ENCODE assay signal across 24 cellular contexts in the genomic region with DNA sequence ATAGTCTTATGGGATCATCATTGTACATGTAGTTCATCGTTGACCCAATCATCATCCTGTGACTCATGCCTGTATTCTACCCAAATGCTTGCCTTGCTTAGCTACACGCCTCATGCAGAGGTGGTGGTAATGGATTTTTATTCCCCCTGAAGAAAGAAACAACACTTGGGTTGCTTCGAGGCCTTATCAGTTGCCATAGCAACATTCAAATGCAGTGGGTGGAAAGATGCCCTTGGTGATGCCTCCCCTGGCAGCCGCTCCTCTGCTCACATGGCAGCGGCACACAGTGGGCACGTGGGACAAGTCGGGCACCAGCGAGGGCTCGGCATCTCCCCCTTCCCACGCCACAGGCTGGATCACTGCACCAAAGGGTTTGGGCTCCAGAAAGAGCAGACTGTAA. TPM values are rescaled to one million over a fixed set of nuclear protein-coding genes. Genes with fewer than 3 reads are reported as not detected.
DNase-seq lines count a peak whose midpoint lies in the region; ATAC-seq, FAIRE-seq and TF ChIP-seq lines count a peak whose summit lies in the region.
"Had no signal": no experiment of that assay in that cellular context is flagged by ENCODE, and none has a peak within 500 bp of the region (broad histone marks: within the 10 kb centered on the region; RNA-seq: fewer than 3 reads in every experiment).

No MANE protein-coding gene starts in this region.

- peaks cover 28% of the 10 kb centered on the region for H3K36me3 Mint-ChIP-seq in HFFc6 (ENCODE audit: low read depth)

- no peak overlapping the region for H3K27ac ChIP-seq in H1 (ENCODE audit: low read depth, low read length)
- H3K27ac ChIP-seq: C4-2B, esophagus muscularis mucosa, ovary, stomach, upper lobe of left lung had no signal

- no peaks in the 10 kb centered on the region for H3K79me2 ChIP-seq in H1 (ENCODE audit: control insufficient read depth in 1 of 2, insufficient read depth in 2 of 2, low read length in 2 of 2)

- H3K4me1 Mint-ChIP-seq in HFFc6 (ENCODE audit: low read depth) = peaks cover 27% of the 10 kb centered on the region
- H3K4me1 Mint-ChIP-seq: GM23338, memory B cell had no signal

- no peak for FAIRE-seq in H1 (lab: Jason Lieb, UNC)

- peak overlapping the region; percentile 35; the same call in 1 of the 2 replicates for H4K8ac ChIP-seq in H1 (ENCODE audit: extremely low read depth, insufficient read depth, low read length)

- H3K27me3 ChIP-seq in H1 (replicated peaks in 1 of 4; ENCODE audit: control insufficient read depth in 3 of 4, extremely low read depth in 1 of 4, insufficient read depth in 3 of 4, low read length in 3 of 4) = no peaks in the 10 kb centered on the region
- H3K27me3 ChIP-seq: esophagus muscularis mucosa, ovary, stomach, upper lobe of left lung had no signal

- no peaks in the 10 kb centered on the region for H3K79me1 ChIP-seq in H1 (ENCODE audit: low read depth, low read length)

- no peak overlapping the region for H2BK12ac ChIP-seq in H1 (ENCODE audit: low read depth, low read length)

- DNase-seq in HFFc6 (no peak), amygdala (lab: John Stamatoyannopoulos, UW) (peak in 42 of 56 donors; percentile 6 to 76 (median 42)), H1 (ENCODE audit: low read depth in 1 of 2, low spot score in 2 of 2) (no peak), nucleus accumbens (lab: John Stamatoyannopoulos, UW) (peak in 47 of 56 donors; percentile 2 to 80 (median 54)), DMS114 treated with DMSO at 0.1 percent for 48 hours (lab: John Stamatoyannopoulos, UW; ENCODE audit: unreplicated experiment) (no peak)
- DNase-seq in activated CD4-positive, CD25-positive, alpha-beta regulatory T cell treated with anti-CD3 and anti-CD28 coated beads, Interleukin-2, amount 50 U/mL, for 72 hours = no peak
- DNase-seq: activated CD8-positive, alpha-beta T cell treated with anti-CD3 and anti-CD28 coated beads, Interleukin-2, amount 10 ng/mL, durations not matched to agents 7 days and 5 days; activated naive CD4-positive, alpha-beta T cell treated with anti-CD3 and anti-CD28 coated beads for 36 hours; activated T-cell treated with anti-CD3 and anti-CD28 coated beads, Interleukin-2, amount 50 U/mL, for 1 hour; amniotic stem cell; effector CD8-positive, alpha-beta T cell; NCI-H2171 treated with DMSO at 0.1 percent for 48 hours; OCI-M1; ovary; Right ventricle myocardium superior; stimulated activated CD4-positive, alpha-beta T cell treated with anti-CD3 and anti-CD28 coated beads, Interleukin-12 subunit alpha, Interleukin-12 subunit beta, amount 100 ng/mL, for 4 hours; stomach; upper lobe of left lung had no signal

- CTCF ChIA-PET in H1 (lab: Charles Lee; ENCODE audit: partially characterized antibody) = interaction anchor here (2.9 kb wide), 1 partner anchor 23 kb away, joined by 7 read pairs; no protein-coding TSS in a partner anchor

- no peak overlapping the region for H3K23ac ChIP-seq in H1 (ENCODE audit: insufficient read length)

- no peak overlapping the region for H2BK15ac ChIP-seq in H1 (ENCODE audit: low read length)

- ATAC-seq in GM18517 (IDR thresholded peaks at IDR 0.05; ENCODE audit: unreplicated experiment) = no peak
- ATAC-seq in HG03432 (IDR thresholded peaks at IDR 0.05; ENCODE audit: unreplicated experiment) = no peak
- ATAC-seq: activated CD8-positive, alpha-beta T cell treated with anti-CD3 and anti-CD28 coated beads, Interleukin-2, amount 10 ng/mL, durations not matched to agents 7 days and 5 days; GM23338 had no signal

- no peak overlapping the region for H3K4me3 ChIP-seq in H1 (ENCODE audit: extremely low read depth in 1 of 4, insufficient read depth in 2 of 4, low read depth in 3 of 4, low read length in 4 of 4)
- H3K4me3 ChIP-seq: esophagus muscularis mucosa, GM23338, ovary, stomach, upper lobe of left lung had no signal

- H3K4me2 ChIP-seq in H1 (ENCODE audit: insufficient read depth in 1 of 2, low read depth in 2 of 2, low read length in 2 of 2) = no peak overlapping the region
- H3K4me2 ChIP-seq: GM23338 had no signal

- H3K9me3 ChIP-seq in H1 (ENCODE audit: insufficient read depth in 2 of 2, low read depth in 1 of 2, low read length in 1 of 2) = no peaks in the 10 kb centered on the region
- H3K9me3 ChIP-seq: esophagus muscularis mucosa, ovary, stomach, upper lobe of left lung had no signal

- no peak overlapping the region for H4K91ac ChIP-seq in H1 (replicated peaks; ENCODE audit: insufficient read length, low read length)

- peaks cover 8% of the 10 kb centered on the region for H3K27me3 Mint-ChIP-seq in HFFc6 (ENCODE audit: insufficient read depth)

- H3K4me3 Mint-ChIP-seq in HFFc6 = no peak overlapping the region
- H3K4me3 Mint-ChIP-seq: activated CD8-positive, alpha-beta T cell treated with anti-CD3 and anti-CD28 coated beads, Interleukin-2, amount 10 ng/mL, durations not matched to agents 7 days and 5 days; activated naive CD4-positive, alpha-beta T cell treated with anti-CD3 and anti-CD28 coated beads for 36 hours; GM23338; memory B cell had no signal

- no peak overlapping the region for H2AFZ ChIP-seq in H1 (ENCODE audit: low read length)
- H2AFZ ChIP-seq: GM23338 had no signal

- TF ChIP-seq EP300 in H1 (IDR thresholded peaks at IDR 0.05; ENCODE audit: borderline replicate concordance in 1 of 2, low read depth in 2 of 2, low read length in 2 of 2) = no peak

- no peak overlapping the region for H3K56ac ChIP-seq in H1 (replicated peaks; ENCODE audit: insufficient read length, low read depth, low read length)

- H4K5ac ChIP-seq in H1 (ENCODE audit: insufficient read length, low read depth, low read length) = no peak overlapping the region

- no peak overlapping the region for H2BK20ac ChIP-seq in H1 (ENCODE audit: low read length)

- H2AK5ac ChIP-seq in H1 (ENCODE audit: low read depth, low read length) = no peak overlapping the region

- peak overlapping the region; percentile 46; the same call in 1 of the 2 replicates for H3K27ac Mint-ChIP-seq in HFFc6
- H3K27ac Mint-ChIP-seq: activated CD8-positive, alpha-beta T cell treated with anti-CD3 and anti-CD28 coated beads, Interleukin-2, amount 10 ng/mL, durations not matched to agents 7 days and 5 days; activated naive CD4-positive, alpha-beta T cell treated with anti-CD3 and anti-CD28 coated beads for 36 hours; GM23338; memory B cell had no signal

- TF ChIP-seq RAD21 in H1 (IDR thresholded peaks at IDR 0.05 in 1 of 2, conservative IDR thresholded peaks at IDR 0.05 in 1 of 2; ENCODE audit: low read depth in 2 of 2, low read length in 2 of 2) = no peak

- POLR2A ChIA-PET in H1 (lab: Charles Lee; ENCODE audit: partially characterized antibody) = no interaction called here

- no peak overlapping the region for H3K4ac ChIP-seq in H1 (replicated peaks; ENCODE audit: insufficient read length, low read depth, low read length)

- WGBS in H1 (ENCODE audit: extremely low coverage in 1 of 2, insufficient coverage in 1 of 2, insufficient read length in 1 of 2, insufficient replicate concordance in 2 of 2, low coverage in 1 of 2, low lambda C conversion rate in 2 of 2, missing lambda C conversion rate in 1 of 2), 2 experiments = 88% methylated on average over 10 of the region's 10 CpGs; no CpG with 5 or more reads in 1 of the 2 experiments

- no peak for TF ChIP-seq CTCF in HFFc6 (IDR thresholded peaks at IDR 0.05)
- TF ChIP-seq CTCF in H1 (IDR thresholded peaks at IDR 0.05; ENCODE audit: control extremely low read depth in 1 of 3, insufficient read depth in 1 of 3, low read depth in 1 of 3, low read length in 3 of 3) = no peak

- no peak overlapping the region for H3K9ac ChIP-seq in H1 (replicated peaks in 1 of 4; ENCODE audit: extremely low read depth in 1 of 4, low read depth in 3 of 4, low read length in 3 of 4)

- no peaks in the 10 kb centered on the region for H3K23me2 ChIP-seq in H1 (ENCODE audit: low read depth, low read length)

- H2BK120ac ChIP-seq in H1 (replicated peaks; ENCODE audit: low read depth, low read length) = no peak overlapping the region

- no peak overlapping the region for H3K18ac ChIP-seq in H1 (ENCODE audit: extremely low read depth, low read length)

- peaks cover 0 to 2% of the 10 kb centered on the region in 2 experiments for H4K20me1 ChIP-seq in H1 (replicated peaks in 1 of 2; ENCODE audit: control insufficient read depth in 1 of 2, insufficient read depth in 2 of 2, low read length in 2 of 2)

- H3K9me3 Mint-ChIP-seq in HFFc6 = 0 out of 2 replicates have a peak, but pooled peaks cover 3% of the 10 kb centered on the region
- H3K9me3 Mint-ChIP-seq: GM23338 had no signal

- H3K36me3 ChIP-seq in H1 (ENCODE audit: control insufficient read depth in 2 of 4, insufficient read depth in 4 of 4, low read length in 3 of 4) = no peaks in the 10 kb centered on the region; a peak in 2 of 8 replicates
- H3K36me3 ChIP-seq: ovary, upper lobe of left lung had no signal

- no peak for TF ChIP-seq POLR2A in H1 (IDR thresholded peaks at IDR 0.05; ENCODE audit: control extremely low read depth in 1 of 2, low read depth in 2 of 2, low read length in 2 of 2)

- H3K14ac ChIP-seq in H1 (ENCODE audit: insufficient read length) = no peak overlapping the region

- H2BK5ac ChIP-seq in H1 (ENCODE audit: low read depth, low read length) = no peak overlapping the region

- H3K4me1 ChIP-seq in H1 (replicated peaks in 1 of 4; ENCODE audit: control insufficient read depth in 3 of 4, insufficient read depth in 4 of 4, low read length in 3 of 4) = no peaks in the 10 kb centered on the region
- H3K4me1 ChIP-seq: esophagus muscularis mucosa, stomach, upper lobe of left lung had no signal

TF ChIP-seq in H1, 55 proteins besides CTCF, POLR2A, EP300 and RAD21:
- no peak for TF ChIP-seq GABPA (IDR thresholded peaks at IDR 0.05; ENCODE audit: borderline replicate concordance, insufficient read depth, low read length)
- no peak for TF ChIP-seq SP4 (IDR thresholded peaks at IDR 0.05; ENCODE audit: low read length)
- no peak for TF ChIP-seq BRCA1 (IDR thresholded peaks at IDR 0.05; ENCODE audit: low read depth, low read length)
- no peak for TF ChIP-seq TAF1 (IDR thresholded peaks at IDR 0.05; ENCODE audit: low read depth, low read length)

RNA-seq across cellular contexts. Expression of a gene that starts 54.0 kb away (rescaled TPM):
- total RNA-seq in HFFc6 (2021; fragmentation: NEBNext Ultra II Directional; extraction: Animal tissue kit (Norgen Biotek cat#: 25700)) = 10 to 100 TPM; 29.4 to 67.3 (median 62.6) TPM
- 15.4 and 16.6 TPM in 2 replicates for total RNA-seq in H1 (2021; fragmentation: NEBNext Ultra II Directional; extraction: Animal tissue kit (Norgen Biotek cat#: 25700))
- 4.4 and 4.7 TPM in 2 replicates for polyA plus RNA-seq in H1 (2011; rRNA removed)
- 5.4 TPM for polyA plus RNA-seq in H1 (2011; cell fraction: cytosol; rRNA removed)
- polyA plus RNA-seq in H1 (2011; cell fraction: nucleus; rRNA removed) = 5.7 TPM
- polyA plus RNA-seq in H1 (2012, experiment 1 of 2) = 8.2 to 15.1 TPM (median 9.4 TPM) in 4 replicates
- 2.3 TPM for polyA plus RNA-seq in H1 (2012, experiment 2 of 2)
- polyA plus RNA-seq in H1 (2013, experiment 1 of 2) = 8.8 TPM
- 9.0 TPM for polyA plus RNA-seq in H1 (2013, experiment 2 of 2)
- polyA minus RNA-seq in H1 (2011; rRNA and poly(A)+ RNA removed) = 4.0 and 6.3 TPM in 2 replicates
- polyA minus RNA-seq in H1 (2011; cell fraction: cytosol; rRNA and poly(A)+ RNA removed) = 2.7 TPM
- 10.1 TPM for polyA minus RNA-seq in H1 (2011; cell fraction: nucleus; rRNA and poly(A)+ RNA removed)

Comparison
In these comparisons a context has a peak if more than half of its experiments do, and no peak if none do; other contexts are left out.
1. DNase-seq: peak in amygdala (42 of 56) and nucleus accumbens (47 of 56); none in HFFc6 (single experiment), H1 (0 of 2), DMS114 treated with DMSO at 0.1 percent for 48 hours (single experiment) and activated CD4-positive, CD25-positive, alpha-beta regulatory T cell treated with anti-CD3 and anti-CD28 coated beads, Interleukin-2, amount 50 U/mL, for 72 hours (single experiment).